In genomic region chr1:210025870-210026269, GRCh38 we compare ENCODE assay signal across 24 cellular contexts.
DNase-seq lines count a peak whose midpoint lies in the region; ATAC-seq, FAIRE-seq and TF ChIP-seq lines count a peak whose summit lies in the region.
"Had no signal": no experiment of that assay in that cellular context is flagged by ENCODE, and none has a peak within 500 bp of the region (broad histone marks: within the 10 kb centered on the region; RNA-seq: fewer than 3 reads in every experiment).

No MANE protein-coding gene starts in this region.

- no peaks in the 10 kb centered on the region for H3K9me3 Mint-ChIP-seq in CD4-positive, alpha-beta T cell

- H3K79me2 ChIP-seq in GM23248 (ENCODE audit: insufficient read depth) = no peaks in the 10 kb centered on the region

- H3K4me3 Mint-ChIP-seq in CD4-positive, alpha-beta T cell = no peak overlapping the region
- H3K4me3 Mint-ChIP-seq: activated B cell treated with CpG ODN at 0.5 μM for 24 hours; memory B cell; stimulated activated memory B cell treated with anti-CD40 and anti-IgM and Interleukin-4, amounts not matched to agents 10 μg/mL and 1 μg/mL and 100 μg/mL, for 72 hours had no signal

- no peaks in the 10 kb centered on the region for H3K9me2 ChIP-seq in GM23248 (ENCODE audit: insufficient read depth)

- H3F3A ChIP-seq in GM23248 (ENCODE audit: insufficient read depth) = no peaks in the 10 kb centered on the region

- peaks cover 13% of the 10 kb centered on the region for H3K27me3 Mint-ChIP-seq in CD4-positive, alpha-beta T cell

- H2AFZ ChIP-seq in GM23248 = no peak overlapping the region

- H3K9ac ChIP-seq in GM23248 = no peak overlapping the region

- no peaks in the 10 kb centered on the region for H3K36me3 ChIP-seq in GM23248 (ENCODE audit: low read depth)
- H3K36me3 ChIP-seq: heart right ventricle had no signal

- intact Hi-C loops in CD4-positive, alpha-beta T cell (cut with DNase I, micrococcal nuclease) = no loop called here

- H3K27ac ChIP-seq in A549 (no peak overlapping the region), GM23248 (no peak overlapping the region), RWPE1 (no peak overlapping the region), foreskin keratinocyte (no peak overlapping the region)
- H3K27ac ChIP-seq in CD4-positive, alpha-beta T cell (ENCODE audit: low read depth, low read length) = no peak overlapping the region
- H3K27ac ChIP-seq: heart right ventricle had no signal

- H3K4me2 ChIP-seq in A549 (no peak overlapping the region), GM23248 (ENCODE audit: unreplicated experiment) (no peak overlapping the region)

- FAIRE-seq in A549 (lab: Jason Lieb, UNC) = no peak

- TF ChIP-seq RAD21 in A549 (conservative IDR thresholded peaks at IDR 0.05 in 1 of 2, IDR thresholded peaks at IDR 0.05 in 1 of 2) = 0 out of 5 replicates have a peak, but pooled peaks of 1 of the 2 experiments have one; percentile 18

- no peaks in the 10 kb centered on the region for H4K20me1 ChIP-seq in GM23248 (ENCODE audit: insufficient read depth)

- in situ Hi-C loops in GM23248 (cut with MboI) = no loop called here

- H3K4me1 ChIP-seq in A549 (no peaks in the 10 kb centered on the region), GM23248 (ENCODE audit: insufficient read depth) (no peaks in the 10 kb centered on the region), foreskin keratinocyte (no peaks in the 10 kb centered on the region)
- H3K4me1 ChIP-seq: heart right ventricle had no signal

- H3K9me3 ChIP-seq in A549 (no peaks in the 10 kb centered on the region), GM23248 (ENCODE audit: low read depth) (no peaks in the 10 kb centered on the region)
- no peaks in the 10 kb centered on the region for H3K9me3 ChIP-seq in CD4-positive, alpha-beta T cell (ENCODE audit: control insufficient read depth, low read length)

- H3K4me3 ChIP-seq in A549 = no peak overlapping the region
- H3K4me3 ChIP-seq in GM23248 = no peak overlapping the region
- H3K4me3 ChIP-seq: heart right ventricle had no signal

- 2% methylated on average over 1 of the region's 1 CpG for WGBS in A549 (ENCODE audit: missing lambda C conversion rate)
- WGBS in GM23248 (ENCODE audit: low coverage in 1 of 2, low lambda C conversion rate in 2 of 2, missing lambda C conversion rate in 2 of 2), 2 experiments = 37 to 38% methylated on average over 1 of the region's 1 CpG

- DNase-seq in A549 (ENCODE audit: low read depth in 1 of 2, low spot score in 1 of 2) = no peak
- DNase-seq in GM23248 = peak; percentile 8
- no peak for DNase-seq in RWPE1 (ENCODE audit: low spot score)
- DNase-seq in foreskin keratinocyte = no peak
- no peak for DNase-seq in GM10248 (ENCODE audit: extremely low spot score)
- no peak for DNase-seq in NOMO-1 treated with DMSO at 0.1 percent for 48 hours (lab: John Stamatoyannopoulos, UW; ENCODE audit: unreplicated experiment)
- DNase-seq in HT-29 (ENCODE audit: low spot score) = no peak
- no peak for DNase-seq in CD4-positive, alpha-beta T cell
- DNase-seq: ACHN; activated B cell treated with CpG ODN at 0.5 μM for 24 hours; activated CD4-positive, alpha-beta T cell treated with anti-CD3 and anti-CD28 coated beads, Interleukin-2, amount 50 U/mL, for 4 hours; aorta; central memory CD4-positive, alpha-beta T cell; dermis blood vessel endothelial cell; heart right ventricle; IMR-90; left cardiac atrium; NCI-H1417; NCI-H2107; stimulated activated CD4-positive, alpha-beta T cell treated with anti-CD3 and anti-CD28 coated beads, Interleukin-4, amount 100 ng/mL, for 1 hour; T1000 had no signal

- TF ChIP-seq CTCF in A549 (IDR thresholded peaks at IDR 0.05) (peak; percentile 14; the same call in 1 of the 3 replicates), RWPE1 (conservative IDR thresholded peaks at IDR 0.05; ENCODE audit: low read depth) (peak; percentile 21), foreskin keratinocyte (conservative IDR thresholded peaks at IDR 0.05) (peak; percentile 30), GM10248 (IDR thresholded peaks at IDR 0.05; ENCODE audit: control extremely low read depth, extremely low read depth, low read depth, missing control alignments) (no peak)
- TF ChIP-seq CTCF in CD4-positive, alpha-beta T cell (IDR thresholded peaks at IDR 0.05) = no peak

- CTCF ChIA-PET in A549 (lab: Yijun Ruan, JAX) = no interaction called here
- CTCF ChIA-PET in RWPE1 (lab: Yijun Ruan, JAX) = no interaction called here
- CTCF ChIA-PET in GM10248 (lab: Yijun Ruan, JAX) = no interaction called here
- CTCF ChIA-PET in CD4-positive, alpha-beta T cell (lab: Charles Lee) = interaction anchor here (0.7 kb wide), 1 partner anchor 1570 kb away, joined by 3 read pairs; no protein-coding TSS in a partner anchor

- no peak for ATAC-seq in A549
- no peak for ATAC-seq in foreskin keratinocyte
- no peak for ATAC-seq in CD4-positive, alpha-beta T cell (ENCODE audit: poor library complexity)
- ATAC-seq: activated naive CD4-positive, alpha-beta T cell treated with anti-CD3 and anti-CD28 coated beads, Interleukin-2, amount 50 U/mL, for 72 hours; heart right ventricle; left cardiac atrium; stimulated activated memory B cell treated with anti-CD40 and anti-IgM and Interleukin-4, amounts not matched to agents 10 μg/mL and 1 μg/mL and 100 μg/mL, for 72 hours had no signal

- POLR2A ChIA-PET in A549 (lab: Yijun Ruan, JAX) (no interaction called here), RWPE1 (lab: Yijun Ruan, JAX; ENCODE audit: low non-redundant PET) (no interaction called here), GM10248 (lab: Yijun Ruan, JAX) (no interaction called here)
- POLR2A ChIA-PET in CD4-positive, alpha-beta T cell (lab: Charles Lee) = no interaction called here

- no peaks in the 10 kb centered on the region for H3K27me3 ChIP-seq in GM23248 (replicated peaks; ENCODE audit: insufficient read depth)
- peaks cover 2% of the 10 kb centered on the region for H3K27me3 ChIP-seq in foreskin keratinocyte
- no peaks in the 10 kb centered on the region for H3K27me3 ChIP-seq in CD4-positive, alpha-beta T cell (ENCODE audit: control insufficient read depth, insufficient read depth, low read length)
- H3K27me3 ChIP-seq: heart right ventricle had no signal

- H3K27ac Mint-ChIP-seq in CD4-positive, alpha-beta T cell = no peak overlapping the region
- H3K27ac Mint-ChIP-seq: activated B cell treated with CpG ODN at 0.5 μM for 24 hours; activated naive CD4-positive, alpha-beta T cell treated with anti-CD3 and anti-CD28 coated beads, Interleukin-2, amount 50 U/mL, for 72 hours; memory B cell; stimulated activated memory B cell treated with anti-CD40 and anti-IgM and Interleukin-4, amounts not matched to agents 10 μg/mL and 1 μg/mL and 100 μg/mL, for 72 hours had no signal

- TF ChIP-seq POLR2A in A549 (IDR thresholded peaks at IDR 0.05; ENCODE audit: low read length) = no peak

- no peak for TF ChIP-seq EP300 in A549 (IDR thresholded peaks at IDR 0.05)

- H3K4me1 Mint-ChIP-seq in CD4-positive, alpha-beta T cell (ENCODE audit: low read depth) = no peaks in the 10 kb centered on the region
- H3K4me1 Mint-ChIP-seq: activated B cell treated with CpG ODN at 0.5 μM for 24 hours; memory B cell; stimulated activated memory B cell treated with anti-CD40 and anti-IgM and Interleukin-4, amounts not matched to agents 10 μg/mL and 1 μg/mL and 100 μg/mL, for 72 hours had no signal

- H3K36me3 Mint-ChIP-seq in CD4-positive, alpha-beta T cell (ENCODE audit: low read depth) = no peaks in the 10 kb centered on the region
- H3K36me3 Mint-ChIP-seq: activated naive CD4-positive, alpha-beta T cell treated with anti-CD3 and anti-CD28 coated beads, Interleukin-2, amount 50 U/mL, for 72 hours; stimulated activated memory B cell treated with anti-CD40 and anti-IgM and Interleukin-4, amounts not matched to agents 10 μg/mL and 1 μg/mL and 100 μg/mL, for 72 hours had no signal

TF ChIP-seq in A549, 52 proteins besides CTCF, POLR2A, EP300 and RAD21 (continues in another document):
- TF ChIP-seq TP53 (CRISPR knock-in tag; IDR thresholded peaks at IDR 0.05) = no peak
- TF ChIP-seq, protein P1, sequence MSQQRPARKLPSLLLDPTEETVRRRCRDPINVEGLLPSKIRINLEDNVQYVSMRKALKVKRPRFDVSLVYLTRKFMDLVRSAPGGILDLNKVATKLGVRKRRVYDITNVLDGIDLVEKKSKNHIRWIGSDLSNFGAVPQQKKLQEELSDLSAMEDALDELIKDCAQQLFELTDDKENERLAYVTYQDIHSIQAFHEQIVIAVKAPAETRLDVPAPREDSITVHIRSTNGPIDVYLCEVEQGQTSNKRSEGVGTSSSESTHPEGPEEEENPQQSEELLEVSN (IDR thresholded peaks at IDR 0.05; ENCODE audit: borderline replicate concordance, low read depth) = no peak
- no peak for TF ChIP-seq MYC (IDR thresholded peaks at IDR 0.05; ENCODE audit: borderline replicate concordance, low read length)
- TF ChIP-seq, protein P2, sequence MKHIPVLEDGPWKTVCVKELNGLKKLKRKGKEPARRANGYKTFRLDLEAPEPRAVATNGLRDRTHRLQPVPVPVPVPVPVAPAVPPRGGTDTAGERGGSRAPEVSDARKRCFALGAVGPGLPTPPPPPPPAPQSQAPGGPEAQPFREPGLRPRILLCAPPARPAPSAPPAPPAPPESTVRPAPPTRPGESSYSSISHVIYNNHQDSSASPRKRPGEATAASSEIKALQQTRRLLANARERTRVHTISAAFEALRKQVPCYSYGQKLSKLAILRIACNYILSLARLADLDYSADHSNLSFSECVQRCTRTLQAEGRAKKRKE (CRISPR knock-in tag; IDR thresholded peaks at IDR 0.05; ENCODE audit: low read depth) = no peak
- no peak for TF ChIP-seq ZFP36 (IDR thresholded peaks at IDR 0.05; ENCODE audit: borderline replicate concordance, partially characterized antibody)
- no peak for TF ChIP-seq CEBPB (IDR thresholded peaks at IDR 0.05)
- TF ChIP-seq, protein P3, sequence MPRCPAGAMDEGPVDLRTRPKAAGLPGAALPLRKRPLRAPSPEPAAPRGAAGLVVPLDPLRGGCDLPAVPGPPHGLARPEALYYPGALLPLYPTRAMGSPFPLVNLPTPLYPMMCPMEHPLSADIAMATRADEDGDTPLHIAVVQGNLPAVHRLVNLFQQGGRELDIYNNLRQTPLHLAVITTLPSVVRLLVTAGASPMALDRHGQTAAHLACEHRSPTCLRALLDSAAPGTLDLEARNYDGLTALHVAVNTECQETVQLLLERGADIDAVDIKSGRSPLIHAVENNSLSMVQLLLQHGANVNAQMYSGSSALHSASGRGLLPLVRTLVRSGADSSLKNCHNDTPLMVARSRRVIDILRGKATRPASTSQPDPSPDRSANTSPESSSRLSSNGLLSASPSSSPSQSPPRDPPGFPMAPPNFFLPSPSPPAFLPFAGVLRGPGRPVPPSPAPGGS (IDR thresholded peaks at IDR 0.05) = no peak
- no peak for TF ChIP-seq KDM5A (IDR thresholded peaks at IDR 0.05)
- TF ChIP-seq FOSL2 (IDR thresholded peaks at IDR 0.05) = no peak
- TF ChIP-seq FOSL2 (CRISPR knock-in tag; IDR thresholded peaks at IDR 0.05) = no peak
- TF ChIP-seq HOXB5 (CRISPR knock-in tag; IDR thresholded peaks at IDR 0.05) = no peak
- no peak for TF ChIP-seq SREBF2 (IDR thresholded peaks at IDR 0.05)
- no peak for TF ChIP-seq RCOR1 (IDR thresholded peaks at IDR 0.05; ENCODE audit: low read depth, low read length)
- TF ChIP-seq POLR2AphosphoS2 (conservative IDR thresholded peaks at IDR 0.05; ENCODE audit: low read length) = no peak

Comparison
In these comparisons a context has a peak if more than half of its experiments do, and no peak if none do; other contexts are left out.
1. CTCF ChIP-seq: peak in A549 (single experiment), RWPE1 (single experiment) and foreskin keratinocyte (single experiment); none in GM10248 (single experiment) and CD4-positive, alpha-beta T cell (single experiment).